25 cellular contexts compared by ENCODE assay signal in genomic region chr7:47356261-47356660, GRCh38.
"Had no signal": no experiment of that assay in that cellular context is flagged by ENCODE, and none has a peak within 500 bp of the region (broad histone marks: within the 10 kb centered on the region; RNA-seq: fewer than 3 reads in every experiment).

No MANE protein-coding gene starts in this region.

- H3K4me3 ChIP-seq: dorsolateral prefrontal cortex, esophagus muscularis mucosa, gastroesophageal sphincter, mucosa of descending colon, ovary, right lobe of liver, spleen had no signal

- H3K36me3 ChIP-seq: esophagus muscularis mucosa, gastroesophageal sphincter, neutrophil, ovary had no signal

- H3K4me3 Mint-ChIP-seq: naive thymus-derived CD8-positive, alpha-beta T cell; stimulated activated memory B cell treated with anti-CD40 and anti-IgM and Interleukin-4, amounts not matched to agents 10 μg/mL and 1 μg/mL and 100 μg/mL, for 72 hours; stimulated activated naive CD8-positive, alpha-beta T cell treated with anti-CD3 and anti-CD28 coated beads, Interleukin-15, amount 100 ng/mL, for 72 hours; type B pancreatic cell had no signal

- H3K27ac Mint-ChIP-seq: naive thymus-derived CD8-positive, alpha-beta T cell; stimulated activated memory B cell treated with anti-CD40 and anti-IgM and Interleukin-4, amounts not matched to agents 10 μg/mL and 1 μg/mL and 100 μg/mL, for 72 hours; stimulated activated naive CD8-positive, alpha-beta T cell treated with anti-CD3 and anti-CD28 coated beads, Interleukin-15, amount 100 ng/mL, for 72 hours; type B pancreatic cell had no signal

- H3K9me3 ChIP-seq: esophagus muscularis mucosa, gastroesophageal sphincter, mucosa of descending colon, neutrophil, ovary, right lobe of liver, spleen had no signal

- H3K27ac ChIP-seq: dorsolateral prefrontal cortex, epithelial cell of prostate, esophagus muscularis mucosa, gastroesophageal sphincter, neutrophil, ovary, right lobe of liver, spleen had no signal

- H3K27me3 ChIP-seq: esophagus muscularis mucosa, gastroesophageal sphincter, neutrophil, ovary, right lobe of liver, spleen had no signal

- H3K27me3 Mint-ChIP-seq: stimulated activated memory B cell treated with anti-CD40 and anti-IgM and Interleukin-4, amounts not matched to agents 10 μg/mL and 1 μg/mL and 100 μg/mL, for 72 hours; stimulated activated naive CD8-positive, alpha-beta T cell treated with anti-CD3 and anti-CD28 coated beads, Interleukin-15, amount 100 ng/mL, for 72 hours had no signal

- H3K36me3 Mint-ChIP-seq: naive thymus-derived CD8-positive, alpha-beta T cell had no signal

- FAIRE-seq: endometrium, islet of Langerhans had no signal

- DNase-seq: central memory CD4-positive, alpha-beta T cell; cortex of kidney; effector CD8-positive, alpha-beta T cell; glutamatergic neuron; kidney glomerular epithelial cell; mammary epithelial cell; mucosa of descending colon; naive thymus-derived CD8-positive, alpha-beta T cell; ovary; right lobe of liver; stimulated activated CD4-positive, alpha-beta T cell treated with anti-CD3 and anti-CD28 coated beads, Interleukin-15, amount 100 ng/mL, for 24 hours; stimulated activated CD4-positive, alpha-beta T cell treated with anti-CD3 and anti-CD28 coated beads, Interleukin-1b, Interleukin-23, amount 100 ng/mL, for 48 hours; stimulated activated CD4-positive, alpha-beta T cell treated with anti-CD3 and anti-CD28 coated beads, Interleukin-4, amount 100 ng/mL, for 24 hours; stimulated activated naive CD8-positive, alpha-beta T cell treated with anti-CD3 and anti-CD28 coated beads, Interleukin-15, amount 100 ng/mL, for 72 hours; substantia nigra had no signal

- H3K9me3 Mint-ChIP-seq: naive thymus-derived CD8-positive, alpha-beta T cell; stimulated activated memory B cell treated with anti-CD40 and anti-IgM and Interleukin-4, amounts not matched to agents 10 μg/mL and 1 μg/mL and 100 μg/mL, for 72 hours; stimulated activated naive CD8-positive, alpha-beta T cell treated with anti-CD3 and anti-CD28 coated beads, Interleukin-15, amount 100 ng/mL, for 72 hours; type B pancreatic cell had no signal
